In genomic region chr5:4630031-4630430, GRCh38 we compare ENCODE assay signal across 24 cellular contexts.
DNase-seq lines count a peak whose midpoint lies in the region; ATAC-seq, FAIRE-seq and TF ChIP-seq lines count a peak whose summit lies in the region.
"Had no signal": no experiment of that assay in that cellular context is flagged by ENCODE, and none has a peak within 500 bp of the region (broad histone marks: within the 10 kb centered on the region; RNA-seq: fewer than 3 reads in every experiment).

No MANE protein-coding gene starts in this region.

- TF ChIP-seq EP300 in A549 (IDR thresholded peaks at IDR 0.05) (no peak), H1 (IDR thresholded peaks at IDR 0.05; ENCODE audit: borderline replicate concordance in 1 of 2, low read depth in 2 of 2, low read length in 2 of 2) (no peak)

- no peak for TF ChIP-seq RAD21 in A549 (conservative IDR thresholded peaks at IDR 0.05 in 1 of 2, IDR thresholded peaks at IDR 0.05 in 1 of 2)
- no peak for TF ChIP-seq RAD21 in H1 (IDR thresholded peaks at IDR 0.05 in 1 of 2, conservative IDR thresholded peaks at IDR 0.05 in 1 of 2; ENCODE audit: low read depth in 2 of 2, low read length in 2 of 2)

- H4K91ac ChIP-seq in H1 (replicated peaks; ENCODE audit: insufficient read length, low read length), result no peak overlapping the region

- intact Hi-C loops in natural killer cell (cut with micrococcal nuclease), result no loop called here

- H3K79me2 ChIP-seq in H1 (ENCODE audit: control insufficient read depth in 1 of 2, insufficient read depth in 2 of 2, low read length in 2 of 2), result no peaks in the 10 kb centered on the region

- H3K4me2 ChIP-seq in A549, result no peak overlapping the region
- H3K4me2 ChIP-seq in H1 (ENCODE audit: insufficient read depth in 1 of 2, low read depth in 2 of 2, low read length in 2 of 2), result no peak overlapping the region

- no peak overlapping the region for H3K23ac ChIP-seq in H1 (ENCODE audit: insufficient read length)

- DNase-seq in A549 (ENCODE audit: low read depth in 1 of 2, low spot score in 1 of 2) (peak; percentile 3 to 25), H4 (ENCODE audit: low spot score) (peak; percentile 61), NCI-H526 (lab: John Stamatoyannopoulos, UW) (peak; percentile 94), H1 (ENCODE audit: low read depth in 1 of 2, low spot score in 2 of 2) (no peak), natural killer cell (no peak)
- DNase-seq in effector CD4-positive, alpha-beta T cell, result no peak
- no peak for DNase-seq in stimulated activated CD4-positive, alpha-beta T cell treated with anti-CD3 and anti-CD28 coated beads, Interleukin-2, amount 100 ng/mL, for 24 hours
- DNase-seq: activated CD4-positive, alpha-beta T cell treated with anti-CD3 and anti-CD28 coated beads, Interleukin-2, amount 50 U/mL, for 48 hours; activated naive CD4-positive, alpha-beta T cell treated with anti-CD3 and anti-CD28 coated beads for 36 hours; adrenal gland; Kasumi-1; naive thymus-derived CD8-positive, alpha-beta T cell; NCI-H1048; NCI-H2227 treated with DMSO at 0.1 percent for 48 hours; RPMI8226; tibial artery had no signal

- POLR2A ChIA-PET in A549 (lab: Yijun Ruan, JAX) (no interaction called here), H1 (lab: Charles Lee; ENCODE audit: partially characterized antibody) (no interaction called here)

- no peaks in the 10 kb centered on the region for H4K20me1 ChIP-seq in H1 (replicated peaks in 1 of 2; ENCODE audit: control insufficient read depth in 1 of 2, insufficient read depth in 2 of 2, low read length in 2 of 2)

- H4K8ac ChIP-seq in H1 (ENCODE audit: extremely low read depth, insufficient read depth, low read length), result no peak overlapping the region

- H3K23me2 ChIP-seq in H1 (ENCODE audit: low read depth, low read length), result no peaks in the 10 kb centered on the region

- no peak overlapping the region for H2AFZ ChIP-seq in H1 (ENCODE audit: low read length)

- 9% methylated on average over 11 of the region's 11 CpGs for WGBS in A549 (ENCODE audit: missing lambda C conversion rate)
- 93% methylated on average over 11 of the region's 11 CpGs; no CpG with 5 or more reads in 1 of the 2 experiments for WGBS in H1 (ENCODE audit: extremely low coverage in 1 of 2, insufficient coverage in 1 of 2, insufficient read length in 1 of 2, insufficient replicate concordance in 2 of 2, low coverage in 1 of 2, low lambda C conversion rate in 2 of 2, missing lambda C conversion rate in 1 of 2), 2 experiments

- H3K4me3 ChIP-seq in A549 (no peak overlapping the region), H1 (ENCODE audit: extremely low read depth in 1 of 4, insufficient read depth in 2 of 4, low read depth in 3 of 4, low read length in 4 of 4) (no peak overlapping the region)
- H3K4me3 ChIP-seq: adrenal gland, body of pancreas, SK-N-MC, skin epidermis, tibial artery had no signal

- H3K36me3 Mint-ChIP-seq in natural killer cell, result peaks cover 7% of the 10 kb centered on the region
- H3K36me3 Mint-ChIP-seq: naive thymus-derived CD8-positive, alpha-beta T cell had no signal

- no peak overlapping the region for H3K4ac ChIP-seq in H1 (replicated peaks; ENCODE audit: insufficient read length, low read depth, low read length)

- H3K4me1 ChIP-seq in A549 (no peaks in the 10 kb centered on the region), H1 (replicated peaks in 1 of 4; ENCODE audit: control insufficient read depth in 3 of 4, insufficient read depth in 4 of 4, low read length in 3 of 4) (peaks cover 0 to 2% (median 0%) of the 10 kb centered on the region in 4 experiments; a peak in 1 of 7 replicates)
- H3K4me1 ChIP-seq: adrenal gland, body of pancreas, tibial artery had no signal

- H3K9me3 ChIP-seq in A549, result no peaks in the 10 kb centered on the region
- no peaks in the 10 kb centered on the region for H3K9me3 ChIP-seq in H1 (ENCODE audit: insufficient read depth in 2 of 2, low read depth in 1 of 2, low read length in 1 of 2)
- H3K9me3 ChIP-seq: adrenal gland, body of pancreas, tibial artery had no signal

- H3K9me3 Mint-ChIP-seq in natural killer cell, result peaks cover 9 to 11% of the 10 kb centered on the region in 2 donors

- peak overlapping the region; percentile 37; the same call in 1 of the 2 replicates for H2BK15ac ChIP-seq in H1 (ENCODE audit: low read length)

- no peak for ATAC-seq in A549
- no peak for ATAC-seq in natural killer cell
- ATAC-seq: activated CD4-positive, CD25-positive, alpha-beta regulatory T cell treated with anti-CD3 and anti-CD28 coated beads, Interleukin-2, amount 50 U/mL, for 24 hours; body of pancreas; naive thymus-derived CD8-positive, alpha-beta T cell had no signal

- no peaks in the 10 kb centered on the region for H3K79me1 ChIP-seq in H1 (ENCODE audit: low read depth, low read length)

- CTCF ChIA-PET in A549 (lab: Yijun Ruan, JAX), result no interaction called here
- CTCF ChIA-PET in H1 (lab: Charles Lee; ENCODE audit: partially characterized antibody), result no interaction called here

- no peak overlapping the region for H4K5ac ChIP-seq in H1 (ENCODE audit: insufficient read length, low read depth, low read length)

- H2AK5ac ChIP-seq in H1 (ENCODE audit: low read depth, low read length), result no peak overlapping the region

- no peak overlapping the region for H3K14ac ChIP-seq in H1 (ENCODE audit: insufficient read length)

- no peak overlapping the region for H2BK120ac ChIP-seq in H1 (replicated peaks; ENCODE audit: low read depth, low read length)

- TF ChIP-seq CTCF in A549 (IDR thresholded peaks at IDR 0.05) (no peak), H1 (IDR thresholded peaks at IDR 0.05; ENCODE audit: control extremely low read depth in 1 of 3, insufficient read depth in 1 of 3, low read depth in 1 of 3, low read length in 3 of 3) (no peak), natural killer cell (IDR thresholded peaks at IDR 0.05) (no peak)

- no peaks in the 10 kb centered on the region for H3K27me3 Mint-ChIP-seq in natural killer cell (ENCODE audit: low read depth in 2 of 2)
- H3K27me3 Mint-ChIP-seq: naive thymus-derived CD8-positive, alpha-beta T cell had no signal

- no peak overlapping the region for H2BK5ac ChIP-seq in H1 (ENCODE audit: low read depth, low read length)

- no peak overlapping the region for H3K27ac ChIP-seq in A549
- H3K27ac ChIP-seq in H1 (ENCODE audit: low read depth, low read length), result no peak overlapping the region
- H3K27ac ChIP-seq: adrenal gland, body of pancreas, C4-2B, SK-N-MC, skin epidermis, tibial artery had no signal

- no peaks in the 10 kb centered on the region for H3K36me3 ChIP-seq in H1 (ENCODE audit: control insufficient read depth in 2 of 4, insufficient read depth in 4 of 4, low read length in 3 of 4)
- H3K36me3 ChIP-seq: adrenal gland, tibial artery had no signal

- FAIRE-seq in A549 (lab: Jason Lieb, UNC), result no peak
- FAIRE-seq in H1 (lab: Jason Lieb, UNC), result no peak
- FAIRE-seq: GM12892, TTC549 had no signal

- no peak overlapping the region for H3K9ac ChIP-seq in H1 (replicated peaks in 1 of 4; ENCODE audit: extremely low read depth in 1 of 4, low read depth in 3 of 4, low read length in 3 of 4)

- H3K27me3 ChIP-seq in H1 (replicated peaks in 1 of 4; ENCODE audit: control insufficient read depth in 3 of 4, extremely low read depth in 1 of 4, insufficient read depth in 3 of 4, low read length in 3 of 4), result no peaks in the 10 kb centered on the region
- H3K27me3 ChIP-seq: adrenal gland, body of pancreas, tibial artery had no signal

- TF ChIP-seq POLR2A in A549 (IDR thresholded peaks at IDR 0.05; ENCODE audit: low read length), result no peak
- no peak for TF ChIP-seq POLR2A in H1 (IDR thresholded peaks at IDR 0.05; ENCODE audit: control extremely low read depth in 1 of 2, low read depth in 2 of 2, low read length in 2 of 2)

- H3K56ac ChIP-seq in H1 (replicated peaks; ENCODE audit: insufficient read length, low read depth, low read length), result no peak overlapping the region

- H3K4me3 Mint-ChIP-seq in natural killer cell, result no peak overlapping the region
- H3K4me3 Mint-ChIP-seq: activated naive CD4-positive, alpha-beta T cell treated with anti-CD3 and anti-CD28 coated beads for 36 hours; naive thymus-derived CD8-positive, alpha-beta T cell; T-helper 1 cell treated with Interleukin-12 subunit alpha and Interleukin-12 subunit beta and Interleukin-4 antibody, amounts not matched to agents 30 μg/mL and 1 μg/mL, for 36 hours had no signal

- H3K4me1 Mint-ChIP-seq in natural killer cell, result no peaks in the 10 kb centered on the region
- H3K4me1 Mint-ChIP-seq: naive thymus-derived CD8-positive, alpha-beta T cell had no signal

- no peak overlapping the region; the same call in 1 of the 2 replicates for H3K18ac ChIP-seq in H1 (ENCODE audit: extremely low read depth, low read length)

- no peak overlapping the region for H2BK20ac ChIP-seq in H1 (ENCODE audit: low read length)

- no peak overlapping the region for H2BK12ac ChIP-seq in H1 (ENCODE audit: low read depth, low read length)

- no peak overlapping the region for H3K27ac Mint-ChIP-seq in natural killer cell
- H3K27ac Mint-ChIP-seq: activated naive CD4-positive, alpha-beta T cell treated with anti-CD3 and anti-CD28 coated beads for 36 hours; naive thymus-derived CD8-positive, alpha-beta T cell; T-helper 1 cell treated with Interleukin-12 subunit alpha and Interleukin-12 subunit beta and Interleukin-4 antibody, amounts not matched to agents 30 μg/mL and 1 μg/mL, for 36 hours had no signal

TF ChIP-seq in A549, 52 proteins besides CTCF, POLR2A, EP300 and RAD21 (continues in another document):
- TF ChIP-seq CEBPB (IDR thresholded peaks at IDR 0.05), result no peak
- TF ChIP-seq CBX2 (IDR thresholded peaks at IDR 0.05; ENCODE audit: borderline replicate concordance, low read depth), result no peak
- no peak for TF ChIP-seq USF2 (IDR thresholded peaks at IDR 0.05)
- TF ChIP-seq SMC3 (IDR thresholded peaks at IDR 0.05), result no peak

TF ChIP-seq in H1, 55 proteins besides CTCF, POLR2A, EP300 and RAD21:
- TF ChIP-seq SIX5 (IDR thresholded peaks at IDR 0.05; ENCODE audit: low read depth, low read length), result no peak
- TF ChIP-seq RBBP5 (IDR thresholded peaks at IDR 0.05; ENCODE audit: borderline replicate concordance, low read depth, low read length), result no peak
- TF ChIP-seq CEBPB (IDR thresholded peaks at IDR 0.05; ENCODE audit: low read depth, low read length), result no peak
- TF ChIP-seq KDM4A (IDR thresholded peaks at IDR 0.05; ENCODE audit: low read depth, low read length, severe bottlenecking), result no peak
- TF ChIP-seq RNF2 (IDR thresholded peaks at IDR 0.05; ENCODE audit: borderline replicate concordance, low read depth, low read length, missing control alignments, poor library complexity, severe bottlenecking), result no peak
- TF ChIP-seq TAF1 (IDR thresholded peaks at IDR 0.05; ENCODE audit: low read depth, low read length), result no peak
- TF ChIP-seq CHD1 (IDR thresholded peaks at IDR 0.05; ENCODE audit: low read depth, low read length), result no peak

Comparison
In these comparisons a context has a peak if more than half of its experiments do, and no peak if none do; other contexts are left out.
1. DNase-seq: peak in A549 (2 of 2), H4 (single experiment) and NCI-H526 (2 of 2); none in H1 (0 of 2), natural killer cell (single experiment), effector CD4-positive, alpha-beta T cell (single experiment) and stimulated activated CD4-positive, alpha-beta T cell treated with anti-CD3 and anti-CD28 coated beads, Interleukin-2, amount 100 ng/mL, for 24 hours (0 of 2).